ENCODE assay signal across 14 cellular contexts in genomic region chr7:51640851-51641250, GRCh38.
DNase-seq lines count a peak whose midpoint lies in the region; ATAC-seq and TF ChIP-seq lines count a peak whose summit lies in the region.
"Had no signal": no experiment of that assay in that cellular context is flagged by ENCODE, and none has a peak within 500 bp of the region (broad histone marks: within the 10 kb centered on the region; RNA-seq: fewer than 3 reads in every experiment).

No MANE protein-coding gene starts in this region.

- H4K20me1 ChIP-seq in BLaER1: no peaks in the 10 kb centered on the region

- H2BK15ac ChIP-seq in neuronal stem cell (ENCODE audit: low read length): no peak overlapping the region

- H3K27me3 ChIP-seq in BLaER1: no peaks in the 10 kb centered on the region
- H3K27me3 ChIP-seq in adrenal gland: no peaks in the 10 kb centered on the region
- no peaks in the 10 kb centered on the region for H3K27me3 ChIP-seq in neuronal stem cell (ENCODE audit: control insufficient read depth in 3 of 3, insufficient read depth in 3 of 3, low read depth in 1 of 3, low read length in 3 of 3)

- no peak overlapping the region for H2BK120ac ChIP-seq in neuronal stem cell (ENCODE audit: low read depth, low read length)

- peak overlapping the region; percentile 16 for H3K18ac ChIP-seq in neuronal stem cell (ENCODE audit: low read length)

- no peak overlapping the region for H2BK12ac ChIP-seq in neuronal stem cell (ENCODE audit: low read length)

- H3K23ac ChIP-seq in neuronal stem cell (ENCODE audit: low read depth, low read length, poor library complexity): no peak overlapping the region

- H4K91ac ChIP-seq in neuronal stem cell (ENCODE audit: low read depth, low read length, poor library complexity): no peak overlapping the region

- H3K36me3 ChIP-seq in BLaER1 (no peaks in the 10 kb centered on the region), adrenal gland (replicated peaks in 1 of 2) (no peaks in the 10 kb centered on the region), neuronal stem cell (replicated peaks in 1 of 2; ENCODE audit: control insufficient read depth in 2 of 2, insufficient read depth in 2 of 2, low read length in 2 of 2) (no peaks in the 10 kb centered on the region)

- H3K4me1 ChIP-seq in BLaER1 (peaks cover 19% of the 10 kb centered on the region), adrenal gland (replicated peaks in 1 of 2) (peaks cover 16% of the 10 kb centered on the region in 2 donors), neuronal stem cell (ENCODE audit: control insufficient read depth in 2 of 2, insufficient read depth in 1 of 2, low read depth in 1 of 2, low read length in 2 of 2) (peaks cover 14 to 15% of the 10 kb centered on the region in 2 donors)

- H2AK5ac ChIP-seq in neuronal stem cell (ENCODE audit: low read depth, low read length): no peak overlapping the region

- no peak overlapping the region for H2AFZ ChIP-seq in neuronal stem cell (ENCODE audit: low read length)

- H3K27ac ChIP-seq in BLaER1 (no peak overlapping the region), adrenal gland (peak overlapping the region in 3 of 5 donors; percentile 7 to 62 (median 16)), neuronal stem cell (replicated peaks; ENCODE audit: low read length) (no peak overlapping the region)
- H3K27ac ChIP-seq: 22Rv1 had no signal

- TF ChIP-seq CTCF in adrenal gland (IDR thresholded peaks at IDR 0.05): no peak

- H3K79me1 ChIP-seq in neuronal stem cell (ENCODE audit: low read depth, low read length): no peaks in the 10 kb centered on the region

- WGBS in adrenal gland, 4 donors: 32 to 35% (median 33%) methylated on average over 7 to 9 of the region's 9 CpGs
- WGBS in neuronal stem cell (ENCODE audit: extremely low coverage in 2 of 2, insufficient read length in 2 of 2, insufficient replicate concordance in 1 of 2), 2 donors: no CpG with 5 or more reads among the region's 9 CpGs

- no peak overlapping the region for H4K8ac ChIP-seq in neuronal stem cell (ENCODE audit: low read depth, low read length)

- H3K4me2 ChIP-seq in BLaER1 (peak overlapping the region; percentile 26), neuronal stem cell (ENCODE audit: insufficient read depth, low read length, poor library complexity, severe bottlenecking) (no peak overlapping the region)

- no peak overlapping the region for H3K4ac ChIP-seq in neuronal stem cell (ENCODE audit: low read length)

- intact Hi-C loops in adrenal gland (cut with DNase I) (no loop called here), left colon (cut with DNase I, micrococcal nuclease) (no loop called here)

- H3K4me3 ChIP-seq in BLaER1 (no peak overlapping the region), adrenal gland (no peak overlapping the region), neuronal stem cell (ENCODE audit: low read length in 2 of 2) (no peak overlapping the region)
- H3K4me3 ChIP-seq: GM12878 had no signal

- H2BK5ac ChIP-seq in neuronal stem cell (ENCODE audit: low read length): no peak overlapping the region

- DNase-seq in adrenal gland (peak in 6 of 7 donors; percentile 55 to 78 (median 68)), left colon (no peak), neuronal stem cell (ENCODE audit: low spot score) (no peak), midbrain (lab: John Stamatoyannopoulos, UW) (no peak), pons (ENCODE audit: low spot score) (no peak)
- no peak for DNase-seq in activated effector memory CD4-positive, alpha-beta T cell treated with anti-CD3 and anti-CD28 coated beads, Interleukin-2, amount 50 U/mL, for 16 hours
- DNase-seq: CD4-positive, alpha-beta T cell; DMS79; GOT3; H9 had no signal

- no peak overlapping the region for H3K14ac ChIP-seq in neuronal stem cell (ENCODE audit: low read length)

- peak; percentile 33 for ATAC-seq in left colon
- no peak for ATAC-seq in GM18907 (IDR thresholded peaks at IDR 0.05; ENCODE audit: unreplicated experiment)
- ATAC-seq: GM12878 had no signal

- TF ChIP-seq POLR2A in adrenal gland (IDR thresholded peaks at IDR 0.05): no peak

- H3K9ac ChIP-seq in BLaER1 (no peak overlapping the region), neuronal stem cell (ENCODE audit: low read depth, low read length, poor library complexity) (no peak overlapping the region)

- H3K9me3 ChIP-seq in BLaER1 (no peaks in the 10 kb centered on the region), adrenal gland (replicated peaks in 1 of 3) (no peaks in the 10 kb centered on the region), neuronal stem cell (replicated peaks in 1 of 2; ENCODE audit: control insufficient read depth in 2 of 2, insufficient read depth in 1 of 2, low read depth in 1 of 2, low read length in 2 of 2) (no peaks in the 10 kb centered on the region)

Comparison
In these comparisons a context has a peak if more than half of its experiments do, and no peak if none do; other contexts are left out.
1. H3K27ac ChIP-seq: peak in adrenal gland (3 of 5); none in BLaER1 (single experiment) and neuronal stem cell (single experiment).
2. DNase-seq: peak in adrenal gland (6 of 7); none in left colon (0 of 2), neuronal stem cell (single experiment), midbrain (single experiment), pons (single experiment) and activated effector memory CD4-positive, alpha-beta T cell treated with anti-CD3 and anti-CD28 coated beads, Interleukin-2, amount 50 U/mL, for 16 hours (single experiment).